1 cellular context compared by ENCODE assay signal in the genomic region with DNA sequence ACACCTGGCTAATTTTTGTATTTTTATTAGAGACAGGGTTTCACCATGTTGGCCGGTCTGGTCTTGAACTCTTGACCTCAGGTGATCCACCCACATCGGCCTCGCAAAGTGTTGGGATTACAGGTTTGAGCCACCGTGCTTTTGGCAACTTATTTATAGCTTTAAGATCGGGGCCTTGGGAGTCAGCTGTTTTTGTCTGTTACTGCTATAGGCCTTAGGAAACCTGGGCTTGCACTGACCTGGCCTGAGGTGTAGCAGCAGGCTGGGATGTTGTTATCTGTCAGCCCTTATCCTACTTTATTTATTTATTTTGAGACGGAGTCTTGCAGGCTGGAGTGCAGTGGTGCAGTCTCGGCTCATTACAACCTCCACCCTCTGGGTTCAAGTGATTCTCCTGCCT.
TF ChIP-seq lines count a peak whose summit lies in the region.

No MANE protein-coding gene starts in this region.

TF ChIP-seq in IMR-90, 13 proteins besides CTCF, POLR2A, EP300 and RAD21 (continued from another document):
- no peak for TF ChIP-seq USF2 (IDR thresholded peaks at IDR 0.05; ENCODE audit: low read depth, low read length)
- no peak for TF ChIP-seq BHLHE40 (IDR thresholded peaks at IDR 0.05; ENCODE audit: low read depth, low read length)
